Comparison of ENCODE assay signal across 14 cellular contexts in genomic region chr1:1156140-1157032, GRCh38. TPM values are rescaled to one million over a fixed set of nuclear protein-coding genes. Genes with fewer than 3 reads are reported as not detected.
DNase-seq lines count a peak whose midpoint lies in the region; ATAC-seq and TF ChIP-seq lines count a peak whose summit lies in the region.
"Had no signal": no experiment of that assay in that cellular context is flagged by ENCODE, and none has a peak within 500 bp of the region (broad histone marks: within the 10 kb centered on the region; RNA-seq: fewer than 3 reads in every experiment).

No MANE protein-coding gene starts in this region.

- H3K27me3 Mint-ChIP-seq in MCF 10A (ENCODE audit: insufficient read depth, unreplicated experiment), result no peaks in the 10 kb centered on the region
- no peaks in the 10 kb centered on the region for H3K27me3 Mint-ChIP-seq in activated T-helper 17 cell treated with anti-CD3 and anti-CD28 coated beads, Interleukin-2, amount 50 U/mL, for 72 hours

- H3K4me3 Mint-ChIP-seq in MCF 10A (ENCODE audit: unreplicated experiment), result peak overlapping the region; percentile 63
- peak overlapping the region; percentile 54 for H3K4me3 Mint-ChIP-seq in activated T-helper 17 cell treated with anti-CD3 and anti-CD28 coated beads, Interleukin-2, amount 50 U/mL, for 72 hours

- H3K27ac ChIP-seq in breast epithelium (no peak overlapping the region), upper lobe of left lung (peak overlapping the region in 3 of 4 donors; percentile 11 to 34 (median 30)), prostate gland (no peak overlapping the region)

- no peak overlapping the region for H3K27ac Mint-ChIP-seq in MCF 10A (ENCODE audit: low read depth, unreplicated experiment)
- no peak overlapping the region for H3K27ac Mint-ChIP-seq in activated T-helper 17 cell treated with anti-CD3 and anti-CD28 coated beads, Interleukin-2, amount 50 U/mL, for 72 hours

- CTCF ChIA-PET in MCF 10A (lab: Yijun Ruan, JAX), result no interaction called here

- 80 to 87% methylated on average over 15 to 21 of the region's 26 CpGs for WGBS in upper lobe of left lung, 2 donors
- WGBS in prostate gland, result 83% methylated on average over 24 of the region's 26 CpGs

- no peak for TF ChIP-seq EP300 in upper lobe of left lung (IDR thresholded peaks at IDR 0.05)

- TF ChIP-seq POLR2A in breast epithelium (IDR thresholded peaks at IDR 0.05) (no peak), upper lobe of left lung (IDR thresholded peaks at IDR 0.05) (no peak), prostate gland (IDR thresholded peaks at IDR 0.05) (no peak)

- H3K27me3 ChIP-seq in breast epithelium, result no peaks in the 10 kb centered on the region
- no peaks in the 10 kb centered on the region for H3K27me3 ChIP-seq in upper lobe of left lung
- H3K27me3 ChIP-seq in prostate gland (replicated peaks; ENCODE audit: insufficient read depth), result no peaks in the 10 kb centered on the region
- H3K27me3 ChIP-seq: body of pancreas had no signal

- ATAC-seq in activated T-helper 17 cell treated with anti-CD3 and anti-CD28 coated beads, Interleukin-2, amount 50 U/mL, for 72 hours (replicated peaks), result no peak
- ATAC-seq in upper lobe of left lung (ENCODE audit: low FRiP score in 2 of 2), result peak in 1 of 2 donors; percentile 5

- H3K9me3 Mint-ChIP-seq in MCF 10A (ENCODE audit: unreplicated experiment), result peaks cover 18% of the 10 kb centered on the region
- H3K9me3 Mint-ChIP-seq in activated T-helper 17 cell treated with anti-CD3 and anti-CD28 coated beads, Interleukin-2, amount 50 U/mL, for 72 hours, result peaks cover 22% of the 10 kb centered on the region

- H3K9me3 ChIP-seq in breast epithelium (peaks cover 0 to 4% of the 10 kb centered on the region in 2 donors), upper lobe of left lung (no peaks in the 10 kb centered on the region), prostate gland (no peaks in the 10 kb centered on the region)
- H3K9me3 ChIP-seq: body of pancreas had no signal

- POLR2A ChIA-PET in MCF 10A (lab: Yijun Ruan, JAX), result no interaction called here

- H3K4me3 ChIP-seq in breast epithelium, result no peak overlapping the region
- H3K4me3 ChIP-seq in upper lobe of left lung, result no peak overlapping the region
- H3K4me3 ChIP-seq in prostate gland, result no peak overlapping the region
- H3K4me3 ChIP-seq: body of pancreas had no signal

- H3K36me3 Mint-ChIP-seq in MCF 10A (ENCODE audit: insufficient read depth, unreplicated experiment), result no peaks in the 10 kb centered on the region
- H3K36me3 Mint-ChIP-seq in activated T-helper 17 cell treated with anti-CD3 and anti-CD28 coated beads, Interleukin-2, amount 50 U/mL, for 72 hours (ENCODE audit: low read depth), result no peaks in the 10 kb centered on the region

- no peak for DNase-seq in MCF 10A (ENCODE audit: unreplicated experiment)
- no peak for DNase-seq in breast epithelium (ENCODE audit: low spot score in 2 of 2)
- peak; percentile 55 for DNase-seq in myocyte (ENCODE audit: low read depth)
- peak in 1 of 2 donors; percentile 69 for DNase-seq in upper lobe of left lung
- DNase-seq in NCI-H774 (lab: John Stamatoyannopoulos, UW), result no peak
- no peak for DNase-seq in NCI-H1417 (lab: John Stamatoyannopoulos, UW)
- DNase-seq in prostate gland (ENCODE audit: low spot score), result no peak
- DNase-seq: NCI-H524 had no signal

- TF ChIP-seq CTCF in MCF 10A (IDR thresholded peaks at IDR 0.05; ENCODE audit: unreplicated experiment), result no peak
- no peak for TF ChIP-seq CTCF in breast epithelium (IDR thresholded peaks at IDR 0.05)
- no peak for TF ChIP-seq CTCF in upper lobe of left lung (IDR thresholded peaks at IDR 0.05)
- TF ChIP-seq CTCF in prostate gland (IDR thresholded peaks at IDR 0.05), result no peak

- BruUV-seq in MCF 10A (replicated peaks; lab: Mats Ljungman, UMichigan), result no TSS peak

- H3K4me1 Mint-ChIP-seq in MCF 10A (ENCODE audit: insufficient read depth, unreplicated experiment), result no peaks in the 10 kb centered on the region
- H3K4me1 Mint-ChIP-seq in activated T-helper 17 cell treated with anti-CD3 and anti-CD28 coated beads, Interleukin-2, amount 50 U/mL, for 72 hours, result peaks cover 18% of the 10 kb centered on the region

- H3K4me1 ChIP-seq in breast epithelium (no peaks in the 10 kb centered on the region), upper lobe of left lung (peaks cover 8 to 19% (median 12%) of the 10 kb centered on the region in 4 donors), prostate gland (replicated peaks) (peaks cover 10% of the 10 kb centered on the region)

- H3K36me3 ChIP-seq in breast epithelium, result no peaks in the 10 kb centered on the region
- H3K36me3 ChIP-seq in upper lobe of left lung, result no peaks in the 10 kb centered on the region
- H3K36me3 ChIP-seq in prostate gland, result no peaks in the 10 kb centered on the region

- intact Hi-C loops in MCF 10A (cut with micrococcal nuclease) (no loop called here), breast epithelium (cut with DNase I; ENCODE audit: low total_unique reads) (no loop called here), prostate gland (cut with DNase I) (no loop called here)

RNA-seq across cellular contexts. Expression of gene TTLL10, which starts 17.3 kb away (rescaled TPM):
- total RNA-seq in MCF 10A (2022) (not detected in 2 replicates), breast epithelium (under 1 TPM; 0.15 to 0.33 (median 0.16) TPM), myocyte (not detected in 2 replicates), upper lobe of left lung (10 to 100 TPM in 2 of 6 donors, 1 to 10 TPM in 3, under 1 TPM in 1; 0.86 to 14.5 (median 5.8) TPM), prostate gland (1 to 10 TPM in 1 of 2 donors, under 1 TPM in 1; 0.77 to 7.3 TPM)
- under 1 TPM in 1 of 2 donors, not detected in 1; 0.11 TPM for total RNA-seq in activated T-helper 17 cell treated with anti-CD3 and anti-CD28 coated beads, Interleukin-2, amount 50 U/mL, for 72 hours
- not detected for polyA plus RNA-seq in myocyte (2012)
- total RNA-seq: Daoy, H7, liver, osteoblast had no signal
- polyA plus RNA-seq: liver had no signal

RNA-seq across cellular contexts. Expression of gene C1orf159, which starts 40.5 kb away (rescaled TPM):
- total RNA-seq in MCF 10A (2022) (15.7 and 18.6 TPM in 2 replicates), breast epithelium (10 to 100 TPM in 2 of 3 donors, 1 to 10 TPM in 1; 6.9 to 24.0 (median 12.5) TPM), myocyte (10.0 and 11.7 TPM in 2 replicates), upper lobe of left lung (10 to 100 TPM in 5 of 6 donors, 1 to 10 TPM in 1; 5.7 to 34.6 (median 15.2) TPM), prostate gland (10 to 100 TPM; 20.0 to 26.4 TPM)
- 10 to 100 TPM; 15.7 to 18.8 TPM for total RNA-seq in activated T-helper 17 cell treated with anti-CD3 and anti-CD28 coated beads, Interleukin-2, amount 50 U/mL, for 72 hours
- 7.3 TPM for polyA plus RNA-seq in myocyte (2012)

RNA-seq across cellular contexts. Expression of gene TNFRSF18, which starts 50.0 kb away (rescaled TPM):
- total RNA-seq in MCF 10A (2022), result not detected in 2 replicates
- total RNA-seq in breast epithelium, result 1 to 10 TPM in 2 of 3 donors, not detected in 1; 1.9 to 5.9 TPM
- total RNA-seq in activated T-helper 17 cell treated with anti-CD3 and anti-CD28 coated beads, Interleukin-2, amount 50 U/mL, for 72 hours, result 100 to 1,000 TPM; 105 to 796 TPM
- 0.47 TPM in 1 of 2 replicates, not detected in the other for total RNA-seq in myocyte
- not detected for polyA plus RNA-seq in myocyte (2012)
- total RNA-seq in upper lobe of left lung, result 1 to 10 TPM in 4 of 6 donors, under 1 TPM in 1, not detected in 1; 0.89 to 3.4 (median 2.1) TPM
- total RNA-seq in prostate gland, result 1 to 10 TPM; 3.1 to 3.5 TPM
- total RNA-seq: body of pancreas, H7, osteoblast had no signal

RNA-seq across cellular contexts. Expression of gene TNFRSF4, which starts 57.6 kb away (rescaled TPM):
- total RNA-seq in MCF 10A (2022) (not detected in 2 replicates), breast epithelium (1 to 10 TPM in 2 of 3 donors, under 1 TPM in 1; 0.64 to 2.3 (median 1.6) TPM), myocyte (not detected in 2 replicates), upper lobe of left lung (10 to 100 TPM in 2 of 6 donors, 1 to 10 TPM in 3, under 1 TPM in 1; 0.46 to 15.4 (median 2.4) TPM), prostate gland (1 to 10 TPM in 1 of 2 donors, under 1 TPM in 1; 0.50 to 3.0 TPM)
- total RNA-seq in activated T-helper 17 cell treated with anti-CD3 and anti-CD28 coated beads, Interleukin-2, amount 50 U/mL, for 72 hours, result 1,000 to 10,000 TPM in 1 of 2 donors, 100 to 1,000 TPM in 1; 384 to 1,007 TPM
- not detected for polyA plus RNA-seq in myocyte (2012)
- total RNA-seq: Daoy had no signal

Comparison
In these comparisons a context has a peak if more than half of its experiments do, and no peak if none do; other contexts are left out.
1. H3K27ac ChIP-seq: peak in upper lobe of left lung (3 of 4); none in breast epithelium (0 of 2) and prostate gland (0 of 2).
2. RNA of gene TNFRSF18, which starts 50.0 kb away (total RNA-seq): 105 to 796 TPM in activated T-helper 17 cell treated with anti-CD3 and anti-CD28 coated beads, Interleukin-2, amount 50 U/mL, for 72 hours; 3.1 to 3.5 TPM in prostate gland, 0.89 to 3.4 TPM in upper lobe of left lung, 1.9 to 5.9 TPM in breast epithelium, 0.47 TPM in myocyte and not detected in MCF 10A; every median in the first group is over 10 times any median in the second.